9 cellular contexts compared by ENCODE assay signal in the genomic region with DNA sequence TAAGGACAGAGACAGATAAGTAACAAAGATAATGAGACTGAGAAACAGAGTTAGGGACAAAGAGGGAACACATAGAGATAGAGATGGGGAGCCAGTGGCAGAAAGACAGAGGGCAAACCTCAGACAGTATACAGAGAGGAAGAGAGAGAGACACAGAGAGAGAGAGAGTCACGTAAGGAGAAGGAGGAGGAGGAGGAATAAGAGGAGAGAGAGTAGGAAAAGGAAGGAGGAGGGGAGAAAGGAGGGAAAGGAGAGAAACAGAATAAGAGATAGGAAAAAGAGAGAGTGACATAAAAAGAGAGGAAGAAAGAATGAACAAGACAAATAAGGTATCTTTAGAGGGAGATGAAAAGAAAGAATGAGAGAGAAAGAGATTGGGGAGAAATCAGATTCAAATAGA. TPM values are rescaled to one million over a fixed set of nuclear protein-coding genes. Genes with fewer than 3 reads are reported as not detected.
"Had no signal": no experiment of that assay in that cellular context is flagged by ENCODE, and none has a peak within 500 bp of the region (broad histone marks: within the 10 kb centered on the region; RNA-seq: fewer than 3 reads in every experiment).

No MANE protein-coding gene starts in this region.

- H3K9me3 ChIP-seq: HAP-1 had no signal

- H3K27ac ChIP-seq: GM23248, KMS-11 had no signal

- H3K36me3 ChIP-seq: HAP-1 had no signal

- H3K9ac ChIP-seq: GM23248, KMS-11 had no signal

- ATAC-seq: HCT116 had no signal

- DNase-seq: GM23248, GOT3, H7, IMR-90, KBM-7 had no signal

- H3K4me2 ChIP-seq: KMS-11 had no signal

- H3K4me3 ChIP-seq: GM23248, HAP-1 had no signal

- H3K4me1 ChIP-seq: HAP-1 had no signal

- H2AFZ ChIP-seq: GM23248 had no signal

RNA-seq across cellular contexts. Expression of gene CYP2B6, which starts 23.6 kb away (rescaled TPM):
- total RNA-seq: GM23248, H4, IMR-90 had no signal
- polyA plus RNA-seq: GM23248, IMR-90 had no signal
